ENCODE assay signal across 17 cellular contexts in the genomic region with DNA sequence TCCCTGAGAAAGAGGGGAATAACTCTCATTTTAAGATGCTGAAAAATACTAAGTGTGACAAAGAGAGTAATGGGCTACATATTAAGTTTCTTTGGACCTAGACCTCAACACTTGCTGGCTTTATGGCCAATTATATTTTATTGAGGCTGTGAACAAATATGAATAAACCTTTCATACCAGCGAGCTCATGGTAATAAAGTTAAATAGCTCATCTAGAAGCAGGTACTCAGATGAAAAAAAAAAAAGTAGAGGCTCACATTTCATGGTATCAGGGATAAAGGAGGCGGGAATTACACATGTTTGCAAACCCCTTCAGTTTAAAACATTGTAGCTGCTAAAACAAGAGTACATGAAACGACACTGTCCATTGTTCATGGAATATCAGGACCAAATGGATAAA.
DNase-seq lines count a peak whose midpoint lies in the region; ATAC-seq and TF ChIP-seq lines count a peak whose summit lies in the region.
"Had no signal": no experiment of that assay in that cellular context is flagged by ENCODE, and none has a peak within 500 bp of the region (broad histone marks: within the 10 kb centered on the region; RNA-seq: fewer than 3 reads in every experiment).

No MANE protein-coding gene starts in this region.

- POLR2A ChIA-PET in CD4-positive, alpha-beta T cell (lab: Charles Lee): no interaction called here
- POLR2A ChIA-PET in HEK293 (lab: Yijun Ruan, JAX) (interaction anchor here (0.8 kb wide), 1 partner anchor 614 kb away, joined by 5 read pairs; no protein-coding TSS in a partner anchor), GM10248 (lab: Yijun Ruan, JAX) (no interaction called here)

- CTCF ChIA-PET in CD4-positive, alpha-beta T cell (lab: Charles Lee): no interaction called here
- CTCF ChIA-PET in HEK293 (lab: Yijun Ruan, JAX) (no interaction called here), GM10248 (lab: Yijun Ruan, JAX) (no interaction called here)

- peak overlapping the region; percentile 10 for H3K27ac Mint-ChIP-seq in CD4-positive, alpha-beta T cell
- H3K27ac Mint-ChIP-seq: CD4-positive, alpha-beta memory T cell had no signal

- H3K27ac ChIP-seq in CD4-positive, alpha-beta T cell (ENCODE audit: low read depth, low read length): no peak overlapping the region
- H3K27ac ChIP-seq in HEK293 (ENCODE audit: extremely low read depth, low read depth, low read length) (no peak overlapping the region), WERI-Rb-1 (no peak overlapping the region)

- H3K4me3 ChIP-seq in HEK293 (ENCODE audit: low read depth, low read length) (no peak overlapping the region), mucosa of descending colon (no peak overlapping the region), WERI-Rb-1 (ENCODE audit: low read depth, low read length) (no peak overlapping the region)

- H3K27me3 ChIP-seq in CD4-positive, alpha-beta T cell (ENCODE audit: control insufficient read depth, insufficient read depth, low read length): no peaks in the 10 kb centered on the region
- no peaks in the 10 kb centered on the region for H3K27me3 ChIP-seq in WERI-Rb-1 (ENCODE audit: insufficient read depth, low read depth, severe bottlenecking)

- H3K4me1 ChIP-seq in HEK293 (ENCODE audit: control insufficient read depth, insufficient read depth, low read length) (no peaks in the 10 kb centered on the region), mucosa of descending colon (ENCODE audit: low read depth) (peaks cover 8% of the 10 kb centered on the region)

- no peak overlapping the region for H3K4me3 Mint-ChIP-seq in CD4-positive, alpha-beta T cell

- no peak for ATAC-seq in CD4-positive, alpha-beta T cell (ENCODE audit: poor library complexity)
- ATAC-seq in mucosa of descending colon: peak; percentile 75
- ATAC-seq: HepG2, Panc1 had no signal

- DNase-seq in CD4-positive, alpha-beta T cell: no peak
- DNase-seq in NCI-H69 (lab: John Stamatoyannopoulos, UW) (peak; percentile 8), mucosa of descending colon (no peak), WERI-Rb-1 (no peak), GM10248 (ENCODE audit: extremely low spot score) (no peak), HCEC 1CT (no peak)
- DNase-seq: Calu3; CD4-positive, alpha-beta memory T cell; GOT3; KBM-7; NCI-H1436; NCI-H1930; NCI-H2227 treated with DMSO at 0.1 percent for 48 hours; NCI-H524 treated with DMSO at 0.1 percent for 48 hours had no signal

- H3K9me3 Mint-ChIP-seq in CD4-positive, alpha-beta T cell: no peaks in the 10 kb centered on the region
- H3K9me3 Mint-ChIP-seq: CD4-positive, alpha-beta memory T cell had no signal

- H3K36me3 ChIP-seq in HEK293 (ENCODE audit: control insufficient read depth in 2 of 2, insufficient read depth in 1 of 2, low read length in 2 of 2) (no peaks in the 10 kb centered on the region), mucosa of descending colon (ENCODE audit: low read depth) (no peaks in the 10 kb centered on the region), WERI-Rb-1 (no peaks in the 10 kb centered on the region)

- peaks cover 72% of the 10 kb centered on the region for H3K4me1 Mint-ChIP-seq in CD4-positive, alpha-beta T cell (ENCODE audit: low read depth)

- no peaks in the 10 kb centered on the region for H3K9me3 ChIP-seq in CD4-positive, alpha-beta T cell (ENCODE audit: control insufficient read depth, low read length)
- H3K9me3 ChIP-seq in HEK293 (ENCODE audit: control insufficient read depth, insufficient read depth, low read depth, low read length): no peaks in the 10 kb centered on the region
- H3K9me3 ChIP-seq in mucosa of descending colon: no peaks in the 10 kb centered on the region
- H3K9me3 ChIP-seq in WERI-Rb-1 (ENCODE audit: severe bottlenecking): no peaks in the 10 kb centered on the region

- peaks cover 23% of the 10 kb centered on the region for H3K36me3 Mint-ChIP-seq in CD4-positive, alpha-beta T cell (ENCODE audit: low read depth)

- H3K27me3 Mint-ChIP-seq in CD4-positive, alpha-beta T cell: no peaks in the 10 kb centered on the region
- H3K27me3 Mint-ChIP-seq: CD4-positive, alpha-beta memory T cell had no signal

- intact Hi-C loops in CD4-positive, alpha-beta T cell (cut with DNase I, micrococcal nuclease): no loop called here
- intact Hi-C loops in mucosa of descending colon (cut with DNase I, micrococcal nuclease): no loop called here

- TF ChIP-seq CTCF in CD4-positive, alpha-beta T cell (IDR thresholded peaks at IDR 0.05): no peak
- TF ChIP-seq CTCF in HEK293 (tag by site-specific recombination; IDR thresholded peaks at IDR 0.05) (no peak), mucosa of descending colon (IDR thresholded peaks at IDR 0.05) (no peak), WERI-Rb-1 (IDR thresholded peaks at IDR 0.05; ENCODE audit: low read depth, low read length) (no peak), GM10248 (IDR thresholded peaks at IDR 0.05; ENCODE audit: control extremely low read depth, extremely low read depth, low read depth, missing control alignments) (no peak)

TF ChIP-seq in HEK293, 187 proteins besides CTCF, POLR2A, EP300 and RAD21:
- TF ChIP-seq ZNF488 (tag by site-specific recombination; IDR thresholded peaks at IDR 0.05) (no peak), TCF7L2 (IDR thresholded peaks at IDR 0.05; ENCODE audit: borderline replicate concordance, low read depth, low read length) (no peak), ZNF221 (tag by site-specific recombination; IDR thresholded peaks at IDR 0.05; ENCODE audit: borderline replicate concordance) (no peak), PRDM6 (tag by site-specific recombination; IDR thresholded peaks at IDR 0.05) (peak; percentile 41)
TF ChIP-seq in HEK293: peak in this region for 1.
